Comparison of ENCODE assay signal across 19 cellular contexts in the genomic region with DNA sequence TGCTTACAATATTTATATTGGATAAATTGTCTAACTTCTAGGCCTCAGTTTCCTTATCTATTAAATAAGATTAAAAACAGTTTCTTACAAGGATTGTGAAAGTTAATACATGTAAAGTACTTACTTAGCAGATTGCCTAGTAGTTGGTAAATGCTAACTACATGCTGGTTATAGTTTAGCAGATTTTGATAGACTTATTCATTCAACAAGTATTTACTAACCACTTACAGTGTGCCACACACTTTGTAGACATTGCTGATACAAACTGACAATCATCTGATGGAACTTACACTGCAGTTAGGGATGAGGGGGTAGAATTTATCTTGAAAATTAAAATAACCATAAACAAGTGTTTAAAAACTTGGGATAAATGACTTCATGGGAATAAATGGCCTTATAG. TPM values are rescaled to one million over a fixed set of nuclear protein-coding genes. Genes with fewer than 3 reads are reported as not detected.
A peak's percentile ranks its signal among the peaks of the same experiment; 100 is the strongest.
DNase-seq lines count a peak whose midpoint lies in the region; ATAC-seq, FAIRE-seq and TF ChIP-seq lines count a peak whose summit lies in the region.
"Had no signal": no experiment of that assay in that cellular context is flagged by ENCODE, and none has a peak within 500 bp of the region (broad histone marks: within the 10 kb centered on the region; RNA-seq: fewer than 3 reads in every experiment).

No MANE protein-coding gene starts in this region.

- H2AFZ ChIP-seq in osteoblast (ENCODE audit: low read length) = no peak overlapping the region
- H2AFZ ChIP-seq: GM23338 had no signal

- no peaks in the 10 kb centered on the region for H3K9me3 ChIP-seq in A549
- no peaks in the 10 kb centered on the region for H3K9me3 ChIP-seq in kidney (ENCODE audit: control insufficient read depth in 1 of 2, low read length in 2 of 2)
- no peaks in the 10 kb centered on the region for H3K9me3 ChIP-seq in osteoblast (ENCODE audit: low read depth, low read length)
- H3K9me3 ChIP-seq: BLaER1 treated with 17β-estradiol and CSF1 and Interleukin-3, amounts not matched to agents 10 nM and 100 nM had no signal

- peaks cover 3% of the 10 kb centered on the region for H4K20me1 ChIP-seq in osteoblast (ENCODE audit: insufficient read depth, low read length)

- no peak for ATAC-seq in A549
- no peak for ATAC-seq in HG03139 (IDR thresholded peaks at IDR 0.05; ENCODE audit: unreplicated experiment)
- ATAC-seq: CD8-positive, alpha-beta T cell; GM23338; HCT116 had no signal

- no peak for DNase-seq in A549 (ENCODE audit: low read depth in 1 of 2, low spot score in 1 of 2)
- DNase-seq in H54 (ENCODE audit: insufficient read length, low spot score) = no peak
- no peak for DNase-seq in kidney
- DNase-seq in osteoblast (ENCODE audit: insufficient read length, low spot score, missing footprints) = peak; percentile 8
- no peak for DNase-seq in DMS153 treated with DMSO at 0.1 percent for 48 hours (lab: John Stamatoyannopoulos, UW; ENCODE audit: unreplicated experiment)
- no peak for DNase-seq in NCI-H1694 treated with DMSO at 0.1 percent for 48 hours (lab: John Stamatoyannopoulos, UW)
- DNase-seq: Calu3; CD8-positive, alpha-beta T cell; DMS53; DND-41; H7 had no signal

- H3K36me3 ChIP-seq in kidney (ENCODE audit: control insufficient read depth in 1 of 2, insufficient read depth in 2 of 2, low read length in 2 of 2) (no peaks in the 10 kb centered on the region), osteoblast (ENCODE audit: insufficient read depth, low read length) (no peaks in the 10 kb centered on the region)

- H3K4me1 ChIP-seq in A549 = peaks cover 17% of the 10 kb centered on the region; the same call in 2 of the 3 replicates
- H3K4me1 ChIP-seq in kidney (ENCODE audit: control insufficient read depth in 1 of 2, insufficient read depth in 1 of 2, low read depth in 1 of 2, low read length in 2 of 2) = peaks cover 0 to 16% of the 10 kb centered on the region in 2 donors
- H3K4me1 ChIP-seq in osteoblast (ENCODE audit: insufficient read depth, low read length) = no peaks in the 10 kb centered on the region

- H3K9ac ChIP-seq in kidney (ENCODE audit: low read length in 2 of 2) = no peak overlapping the region
- H3K9ac ChIP-seq: BLaER1 treated with 17β-estradiol and CSF1 and Interleukin-3, amounts not matched to agents 10 nM and 100 nM had no signal

- H3K4me2 ChIP-seq in A549 (peak overlapping the region; percentile 3; the same call in 2 of the 3 replicates), osteoblast (ENCODE audit: insufficient read depth, low read length) (no peak overlapping the region)
- H3K4me2 ChIP-seq: BLaER1 treated with 17β-estradiol and CSF1 and Interleukin-3, amounts not matched to agents 10 nM and 100 nM; GM23338 had no signal

- TF ChIP-seq CTCF in A549 (IDR thresholded peaks at IDR 0.05) (no peak), kidney (IDR thresholded peaks at IDR 0.05; ENCODE audit: borderline replicate concordance, extremely low read depth, insufficient read depth) (no peak), osteoblast (IDR thresholded peaks at IDR 0.05; ENCODE audit: extremely low read depth, low read depth, low read length) (no peak)

- TF ChIP-seq EP300 in A549 (IDR thresholded peaks at IDR 0.05) = no peak

- no peak for TF ChIP-seq RAD21 in A549 (conservative IDR thresholded peaks at IDR 0.05 in 1 of 2, IDR thresholded peaks at IDR 0.05 in 1 of 2)

- intact Hi-C loops in kidney (cut with DNase I) = no loop called here

- peak; percentile 72 for FAIRE-seq in A549 (lab: Jason Lieb, UNC)
- peak; percentile 67 for FAIRE-seq in H54 (lab: Jason Lieb, UNC)
- peak; percentile 76 for FAIRE-seq in kidney (lab: Jason Lieb, UNC)
- FAIRE-seq: GM12892, GM18507 had no signal

- no peak overlapping the region for H3K27ac ChIP-seq in A549
- no peak overlapping the region for H3K27ac ChIP-seq in kidney (ENCODE audit: low read depth in 2 of 2, low read length in 2 of 2)
- no peak overlapping the region for H3K27ac ChIP-seq in osteoblast (ENCODE audit: low read depth, low read length)
- H3K27ac ChIP-seq: 22Rv1; BLaER1 treated with 17β-estradiol and CSF1 and Interleukin-3, amounts not matched to agents 10 nM and 100 nM; HL-60 had no signal

- TF ChIP-seq POLR2A in A549 (IDR thresholded peaks at IDR 0.05; ENCODE audit: low read length) (no peak), H54 (IDR thresholded peaks at IDR 0.05; ENCODE audit: low read depth, low read length) (no peak)

- POLR2A ChIA-PET in A549 (lab: Yijun Ruan, JAX) = no interaction called here

- H3K79me2 ChIP-seq in osteoblast (ENCODE audit: insufficient read depth, low read length) = peaks cover 19% of the 10 kb centered on the region

- H3K27me3 ChIP-seq in osteoblast (ENCODE audit: insufficient read depth, low read length) = no peaks in the 10 kb centered on the region
- H3K27me3 ChIP-seq: BLaER1 treated with 17β-estradiol and CSF1 and Interleukin-3, amounts not matched to agents 10 nM and 100 nM had no signal

- CTCF ChIA-PET in A549 (lab: Yijun Ruan, JAX) = interaction anchor here (2.1 kb wide), 1 partner anchor 17 kb away, joined by 7 read pairs; no protein-coding TSS in a partner anchor

- H3K4me3 ChIP-seq in A549 = no peak overlapping the region
- H3K4me3 ChIP-seq in kidney (ENCODE audit: low read length in 2 of 2) = no peak overlapping the region
- H3K4me3 ChIP-seq in osteoblast (ENCODE audit: insufficient read depth, low read length) = no peak overlapping the region
- H3K4me3 ChIP-seq: BLaER1 treated with 17β-estradiol and CSF1 and Interleukin-3, amounts not matched to agents 10 nM and 100 nM; GM23338 had no signal

TF ChIP-seq in A549, 52 proteins besides CTCF, POLR2A, EP300 and RAD21:
- TF ChIP-seq, protein P1, sequence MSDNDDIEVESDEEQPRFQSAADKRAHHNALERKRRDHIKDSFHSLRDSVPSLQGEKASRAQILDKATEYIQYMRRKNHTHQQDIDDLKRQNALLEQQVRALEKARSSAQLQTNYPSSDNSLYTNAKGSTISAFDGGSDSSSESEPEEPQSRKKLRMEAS (IDR thresholded peaks at IDR 0.05) = no peak
- TF ChIP-seq ZC3H11A (IDR thresholded peaks at IDR 0.05) (no peak), CEBPB (IDR thresholded peaks at IDR 0.05) (no peak), JUNB (IDR thresholded peaks at IDR 0.05) (no peak), SMC3 (IDR thresholded peaks at IDR 0.05) (no peak), HOXB13 (CRISPR knock-in tag; IDR thresholded peaks at IDR 0.05; ENCODE audit: low read depth) (no peak)
- TF ChIP-seq, protein P2, sequence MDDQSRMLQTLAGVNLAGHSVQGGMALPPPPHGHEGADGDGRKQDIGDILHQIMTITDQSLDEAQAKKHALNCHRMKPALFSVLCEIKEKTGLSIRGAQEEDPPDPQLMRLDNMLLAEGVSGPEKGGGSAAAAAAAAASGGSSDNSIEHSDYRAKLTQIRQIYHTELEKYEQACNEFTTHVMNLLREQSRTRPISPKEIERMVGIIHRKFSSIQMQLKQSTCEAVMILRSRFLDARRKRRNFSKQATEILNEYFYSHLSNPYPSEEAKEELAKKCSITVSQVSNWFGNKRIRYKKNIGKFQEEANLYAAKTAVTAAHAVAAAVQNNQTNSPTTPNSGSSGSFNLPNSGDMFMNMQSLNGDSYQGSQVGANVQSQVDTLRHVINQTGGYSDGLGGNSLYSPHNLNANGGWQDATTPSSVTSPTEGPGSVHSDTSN (IDR thresholded peaks at IDR 0.05) = no peak
- TF ChIP-seq, protein P3, sequence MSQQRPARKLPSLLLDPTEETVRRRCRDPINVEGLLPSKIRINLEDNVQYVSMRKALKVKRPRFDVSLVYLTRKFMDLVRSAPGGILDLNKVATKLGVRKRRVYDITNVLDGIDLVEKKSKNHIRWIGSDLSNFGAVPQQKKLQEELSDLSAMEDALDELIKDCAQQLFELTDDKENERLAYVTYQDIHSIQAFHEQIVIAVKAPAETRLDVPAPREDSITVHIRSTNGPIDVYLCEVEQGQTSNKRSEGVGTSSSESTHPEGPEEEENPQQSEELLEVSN (IDR thresholded peaks at IDR 0.05; ENCODE audit: borderline replicate concordance, low read depth) = no peak

RNA-seq across cellular contexts. Expression of a gene that starts 50.4 kb away (rescaled TPM):
- polyA plus RNA-seq in A549 (2011; rRNA removed) (37.7 and 45.9 TPM in 2 replicates), A549 (2017; fragmentation: RNase III; extraction: RNeasy Plus Mini Kit Qiagen cat#74134 plus additional on column Dnase treatment) (8.4 to 8.7 TPM (median 8.6 TPM) in 3 replicates), kidney (ENCODE audit: insufficient read depth, low read depth, low replicate concordance) (4.4 TPM)
- 7.3 and 10.4 TPM in 2 replicates for polyA plus RNA-seq in A549 (2012; cell fraction: cytosol; rRNA removed)
- polyA plus RNA-seq in A549 (2012; cell fraction: nucleus; rRNA removed) = 7.6 and 9.3 TPM in 2 replicates
- polyA minus RNA-seq in A549 (2011; rRNA and poly(A)+ RNA removed) = 85.5 and 111 TPM in 2 replicates
- total RNA-seq in kidney (35.7 TPM), osteoblast (21.0 and 23.0 TPM in 2 replicates)
